Comparison of ENCODE assay signal across 8 cellular contexts in genomic region chr16:67198238-67198734, GRCh38. TPM values are rescaled to one million over a fixed set of nuclear protein-coding genes. Genes with fewer than 3 reads are reported as not detected.
A peak's percentile ranks its signal among the peaks of the same experiment; 100 is the strongest.
DNase-seq lines count a peak whose midpoint lies in the region; ATAC-seq and TF ChIP-seq lines count a peak whose summit lies in the region.

No MANE protein-coding gene starts in this region.

- H3K36me3 ChIP-seq in liver (ENCODE audit: control insufficient read depth in 4 of 4, insufficient read depth in 3 of 4, low read depth in 1 of 4, low read length in 3 of 4) (peaks cover 23 to 60% (median 29%) of the 10 kb centered on the region in 4 donors), urinary bladder (ENCODE audit: insufficient read depth) (peaks cover 12% of the 10 kb centered on the region)

- H3K36me3 Mint-ChIP-seq in activated CD4-positive, alpha-beta memory T cell treated with anti-CD3 and anti-CD28 coated beads for 36 hours, result peaks cover 27% of the 10 kb centered on the region
- H3K36me3 Mint-ChIP-seq in activated CD4-positive, alpha-beta memory T cell treated with anti-CD3 and anti-CD28 coated beads, Interleukin-2, amount 10 ng/mL, durations not matched to agents 7 days and 5 days (ENCODE audit: low read depth), result peaks cover 59% of the 10 kb centered on the region

- WGBS in liver, result 75% methylated on average over 12 of the region's 12 CpGs
- 54% methylated on average over 12 of the region's 12 CpGs for WGBS in urinary bladder

- TF ChIP-seq RAD21 in liver (IDR thresholded peaks at IDR 0.05), result peak in 1 of 2 donors; percentile 30

- H3K27me3 Mint-ChIP-seq in activated CD4-positive, alpha-beta memory T cell treated with anti-CD3 and anti-CD28 coated beads for 36 hours, result no peaks in the 10 kb centered on the region
- no peaks in the 10 kb centered on the region for H3K27me3 Mint-ChIP-seq in activated CD4-positive, alpha-beta memory T cell treated with anti-CD3 and anti-CD28 coated beads, Interleukin-2, amount 10 ng/mL, durations not matched to agents 7 days and 5 days

- no peak overlapping the region for H3K4me3 ChIP-seq in liver (ENCODE audit: low read depth in 1 of 3, low read length in 3 of 3)
- no peak overlapping the region for H3K4me3 ChIP-seq in urinary bladder (ENCODE audit: low read depth, low read length)

- H3K4me3 Mint-ChIP-seq in activated CD4-positive, alpha-beta memory T cell treated with anti-CD3 and anti-CD28 coated beads for 36 hours, result no peak overlapping the region
- no peak overlapping the region for H3K4me3 Mint-ChIP-seq in activated CD4-positive, alpha-beta memory T cell treated with anti-CD3 and anti-CD28 coated beads, Interleukin-2, amount 10 ng/mL, durations not matched to agents 7 days and 5 days

- H3K27ac Mint-ChIP-seq in activated CD4-positive, alpha-beta memory T cell treated with anti-CD3 and anti-CD28 coated beads for 36 hours, result no peak overlapping the region
- H3K27ac Mint-ChIP-seq in activated CD4-positive, alpha-beta memory T cell treated with anti-CD3 and anti-CD28 coated beads, Interleukin-2, amount 10 ng/mL, durations not matched to agents 7 days and 5 days, result no peak overlapping the region

- H3K27me3 ChIP-seq in liver (ENCODE audit: control insufficient read depth in 4 of 4, insufficient read depth in 4 of 4, low read length in 3 of 4), result no peaks in the 10 kb centered on the region

- POLR2A ChIA-PET in activated CD4-positive, alpha-beta memory T cell treated with anti-CD3 and anti-CD28 coated beads for 36 hours (lab: Charles Lee), result interaction anchor here (1.4 kb wide), 1 partner anchor 9 kb away, joined by 4 read pairs; no protein-coding TSS in a partner anchor
- POLR2A ChIA-PET in activated CD4-positive, alpha-beta memory T cell treated with anti-CD3 and anti-CD28 coated beads, Interleukin-2, amount 10 ng/mL, durations not matched to agents 7 days and 5 days (lab: Charles Lee), result interaction anchor here (0.7 to 1.7 kb wide), 8 partner anchors 7 to 283 kb away, joined by 3 to 8 read pairs (median 4); partner anchors contain the start of genes ATP6V0D1, FBXL8, TMEM208 and TRADD

- CTCF ChIA-PET in activated CD4-positive, alpha-beta memory T cell treated with anti-CD3 and anti-CD28 coated beads for 36 hours (lab: Charles Lee), result interaction anchor here (0.6 to 2.2 kb wide), 17 partner anchors 10 to 287 kb away, joined by 3 to 9 read pairs (median 3); partner anchors contain the start of gene TMEM208
- CTCF ChIA-PET in activated CD4-positive, alpha-beta memory T cell treated with anti-CD3 and anti-CD28 coated beads, Interleukin-2, amount 10 ng/mL, durations not matched to agents 7 days and 5 days (lab: Charles Lee), result interaction anchor here (0.6 to 2.8 kb wide), 18 partner anchors 9 to 573 kb away, joined by 3 to 12 read pairs (median 4); partner anchors contain the start of genes FHOD1, SLC9A5 and TMEM208

- H3K9ac ChIP-seq in liver (ENCODE audit: low read depth in 1 of 2, low read length in 2 of 2), result no peak overlapping the region

- H3K4me1 Mint-ChIP-seq in activated CD4-positive, alpha-beta memory T cell treated with anti-CD3 and anti-CD28 coated beads for 36 hours (ENCODE audit: low read depth), result peaks cover 21% of the 10 kb centered on the region
- peaks cover 35% of the 10 kb centered on the region for H3K4me1 Mint-ChIP-seq in activated CD4-positive, alpha-beta memory T cell treated with anti-CD3 and anti-CD28 coated beads, Interleukin-2, amount 10 ng/mL, durations not matched to agents 7 days and 5 days

- intact Hi-C loops in activated CD4-positive, alpha-beta memory T cell treated with anti-CD3 and anti-CD28 coated beads for 36 hours (cut with micrococcal nuclease), result no loop called here

- TF ChIP-seq CTCF in liver (IDR thresholded peaks at IDR 0.05; ENCODE audit: low read depth, low read length, missing input control), result peak; percentile 35

- ATAC-seq in GM18861 (IDR thresholded peaks at IDR 0.05; ENCODE audit: unreplicated experiment), result no peak

- peak; percentile 41 for DNase-seq in activated CD4-positive, alpha-beta memory T cell treated with anti-CD3 and anti-CD28 coated beads for 36 hours
- no peak for DNase-seq in activated CD4-positive, alpha-beta memory T cell treated with anti-CD3 and anti-CD28 coated beads, Interleukin-2, amount 10 ng/mL, durations not matched to agents 7 days and 5 days
- peak; percentile 19 for DNase-seq in NCI-H2029 treated with DMSO at 0.1 percent for 48 hours (lab: John Stamatoyannopoulos, UW)
- DNase-seq in central memory CD4-positive, alpha-beta T cell, result peak; percentile 27
- DNase-seq in activated effector memory CD4-positive, alpha-beta T cell treated with anti-CD3 and anti-CD28 coated beads, Interleukin-2, amount 50 U/mL, for 16 hours, result no peak

- H3K4me1 ChIP-seq in liver (ENCODE audit: control insufficient read depth in 4 of 4, insufficient read depth in 4 of 4, low read length in 3 of 4) (peaks cover 1 to 26% (median 14%) of the 10 kb centered on the region in 4 donors), urinary bladder (ENCODE audit: insufficient read depth) (no peaks in the 10 kb centered on the region)

- H3K9me3 Mint-ChIP-seq in activated CD4-positive, alpha-beta memory T cell treated with anti-CD3 and anti-CD28 coated beads for 36 hours, result no peaks in the 10 kb centered on the region
- H3K9me3 Mint-ChIP-seq in activated CD4-positive, alpha-beta memory T cell treated with anti-CD3 and anti-CD28 coated beads, Interleukin-2, amount 10 ng/mL, durations not matched to agents 7 days and 5 days, result no peaks in the 10 kb centered on the region

- H3K27ac ChIP-seq in liver (ENCODE audit: low read depth in 1 of 2, low read length in 2 of 2), result no peak overlapping the region
- H3K27ac ChIP-seq in urinary bladder (ENCODE audit: low read depth), result peak overlapping the region; percentile 49

- no peaks in the 10 kb centered on the region for H3K9me3 ChIP-seq in liver (ENCODE audit: control insufficient read depth in 4 of 4, low read length in 3 of 4)

TF ChIP-seq in liver, 16 proteins besides CTCF, POLR2A, EP300 and RAD21 (continues in another document):
- no peak for TF ChIP-seq ATF3 (IDR thresholded peaks at IDR 0.05)
- no peak for TF ChIP-seq MAX (IDR thresholded peaks at IDR 0.05)

RNA-seq across cellular contexts. Expression of gene ELMO3, which starts 0.6 kb away (rescaled TPM):
- 1 to 10 TPM; 5.1 to 5.9 TPM for total RNA-seq in activated CD4-positive, alpha-beta memory T cell treated with anti-CD3 and anti-CD28 coated beads for 36 hours
- total RNA-seq in activated CD4-positive, alpha-beta memory T cell treated with anti-CD3 and anti-CD28 coated beads, Interleukin-2, amount 10 ng/mL, durations not matched to agents 7 days and 5 days, result 1 to 10 TPM; 7.3 to 8.3 TPM
- 1 to 10 TPM; 3.8 TPM for total RNA-seq in liver
- 1 to 10 TPM; 1.7 to 2.5 TPM for polyA plus RNA-seq in liver
- total RNA-seq in urinary bladder, result 2.7 TPM
- polyA plus RNA-seq in urinary bladder, result 6.4 TPM

RNA-seq across cellular contexts. Expression of gene E2F4, which starts 6.3 kb away (rescaled TPM):
- total RNA-seq in activated CD4-positive, alpha-beta memory T cell treated with anti-CD3 and anti-CD28 coated beads for 36 hours, result 10 to 100 TPM; 91.6 to 92.3 TPM
- 100 to 1,000 TPM; 127 to 131 TPM for total RNA-seq in activated CD4-positive, alpha-beta memory T cell treated with anti-CD3 and anti-CD28 coated beads, Interleukin-2, amount 10 ng/mL, durations not matched to agents 7 days and 5 days
- total RNA-seq in liver (100 to 1,000 TPM in 1 of 2 donors, 10 to 100 TPM in 1; 39.2 to 107 TPM), urinary bladder (28.0 TPM)
- polyA plus RNA-seq in liver (10 to 100 TPM; 18.1 to 20.7 TPM), urinary bladder (65.0 TPM)

RNA-seq across cellular contexts. Expression of gene EXOC3L1, which starts 8.3 kb away (rescaled TPM):
- total RNA-seq in activated CD4-positive, alpha-beta memory T cell treated with anti-CD3 and anti-CD28 coated beads for 36 hours, result not detected
- total RNA-seq in activated CD4-positive, alpha-beta memory T cell treated with anti-CD3 and anti-CD28 coated beads, Interleukin-2, amount 10 ng/mL, durations not matched to agents 7 days and 5 days, result not detected
- total RNA-seq in liver, result 1 to 10 TPM; 2.2 to 3.3 TPM
- polyA plus RNA-seq in liver, result 1 to 10 TPM; 1.1 to 3.7 TPM
- 3.4 TPM for total RNA-seq in urinary bladder
- polyA plus RNA-seq in urinary bladder, result 3.7 TPM

RNA-seq across cellular contexts. Expression of gene MATCAP1, which starts 14.5 kb away (rescaled TPM):
- total RNA-seq in activated CD4-positive, alpha-beta memory T cell treated with anti-CD3 and anti-CD28 coated beads for 36 hours, result 10 to 100 TPM; 37.3 to 38.3 TPM
- 10 to 100 TPM; 63.9 to 70.9 TPM for total RNA-seq in activated CD4-positive, alpha-beta memory T cell treated with anti-CD3 and anti-CD28 coated beads, Interleukin-2, amount 10 ng/mL, durations not matched to agents 7 days and 5 days
- total RNA-seq in liver (1 to 10 TPM; 2.7 to 4.8 TPM), urinary bladder (11.4 TPM)
- polyA plus RNA-seq in liver (1 to 10 TPM; 1.5 to 3.8 TPM), urinary bladder (20.9 TPM)

RNA-seq across cellular contexts. Expression of gene NOL3, which starts 27.9 kb away (rescaled TPM):
- 10 to 100 TPM; 14.8 to 20.1 TPM for total RNA-seq in activated CD4-positive, alpha-beta memory T cell treated with anti-CD3 and anti-CD28 coated beads for 36 hours
- total RNA-seq in activated CD4-positive, alpha-beta memory T cell treated with anti-CD3 and anti-CD28 coated beads, Interleukin-2, amount 10 ng/mL, durations not matched to agents 7 days and 5 days, result 10 to 100 TPM; 35.6 to 36.7 TPM
- total RNA-seq in liver, result 1 to 10 TPM; 3.0 to 9.9 TPM
- 10 to 100 TPM; 11.4 to 18.0 TPM for polyA plus RNA-seq in liver
- total RNA-seq in urinary bladder, result 5.3 TPM
- 66.6 TPM for polyA plus RNA-seq in urinary bladder

Comparison
In these comparisons a context has a peak if more than half of its experiments do, and no peak if none do; other contexts are left out.
1. DNase-seq: peak in activated CD4-positive, alpha-beta memory T cell treated with anti-CD3 and anti-CD28 coated beads for 36 hours (single experiment), NCI-H2029 treated with DMSO at 0.1 percent for 48 hours (single experiment) and central memory CD4-positive, alpha-beta T cell (single experiment); none in activated CD4-positive, alpha-beta memory T cell treated with anti-CD3 and anti-CD28 coated beads, Interleukin-2, amount 10 ng/mL, durations not matched to agents 7 days and 5 days (single experiment) and activated effector memory CD4-positive, alpha-beta T cell treated with anti-CD3 and anti-CD28 coated beads, Interleukin-2, amount 50 U/mL, for 16 hours (single experiment).